ENCODE assay signal across 10 cellular contexts in the genomic region with DNA sequence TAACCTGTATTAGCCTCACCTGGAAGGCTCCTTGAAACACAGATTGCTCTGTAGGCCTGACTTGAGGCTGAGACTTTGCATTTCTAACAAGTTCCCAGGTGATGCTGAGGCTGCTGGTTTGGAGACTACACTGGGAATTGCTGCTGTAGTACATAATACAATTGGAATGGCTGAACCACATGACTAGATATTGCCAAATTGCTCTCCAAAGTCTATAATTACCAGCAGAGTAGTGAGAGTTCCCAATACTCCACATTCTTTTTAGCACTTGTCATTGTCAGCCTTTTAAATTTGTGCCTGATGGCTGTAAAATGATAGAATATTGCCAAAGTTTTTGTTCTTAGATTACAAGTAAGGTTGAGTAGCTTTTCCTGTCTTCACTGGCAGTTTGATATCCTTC. TPM values are rescaled to one million over a fixed set of nuclear protein-coding genes. Genes with fewer than 3 reads are reported as not detected.
A peak's percentile ranks its signal among the peaks of the same experiment; 100 is the strongest.
DNase-seq lines count a peak whose midpoint lies in the region; ATAC-seq and TF ChIP-seq lines count a peak whose summit lies in the region.
"Had no signal": no experiment of that assay in that cellular context is flagged by ENCODE, and none has a peak within 500 bp of the region (broad histone marks: within the 10 kb centered on the region; RNA-seq: fewer than 3 reads in every experiment).

No MANE protein-coding gene starts in this region.

- peaks cover 20% of the 10 kb centered on the region for H3K36me3 ChIP-seq in adipocyte (ENCODE audit: control insufficient read depth, insufficient read depth, low read length, severe bottlenecking)

- no peaks in the 10 kb centered on the region for H3K4me1 Mint-ChIP-seq in WTC11

- H3K27me3 ChIP-seq in adipocyte (replicated peaks; ENCODE audit: control insufficient read depth, insufficient read depth, low read length): no peaks in the 10 kb centered on the region

- no peak overlapping the region for H3K27ac Mint-ChIP-seq in WTC11

- no peak for ATAC-seq in WTC11
- ATAC-seq: GM12878 had no signal

- CTCF ChIA-PET in WTC11 (lab: Charles Lee): no interaction called here

- TF ChIP-seq POLR2A in erythroblast (IDR thresholded peaks at IDR 0.05; ENCODE audit: low read length): no peak

- no peak overlapping the region for H3K4me3 Mint-ChIP-seq in WTC11

- DNase-seq in EL (peak; percentile 87), adipocyte (ENCODE audit: low read depth) (peak; percentile 86), foreskin fibroblast (peak; percentile 74 to 84), retinal pigment epithelial cell (ENCODE audit: low read depth) (peak; percentile 52), erythroblast (lab: John Stamatoyannopoulos, UW) (no peak), WTC11 (ENCODE audit: low spot score) (no peak)
- no peak for DNase-seq in NK-92 treated with Interleukin-12 subunit alpha and Interleukin-12 subunit beta, amount 100 ng/mL, for 24 hours (lab: John Stamatoyannopoulos, UW)
- no peak for DNase-seq in stimulated activated CD4-positive, alpha-beta T cell treated with anti-CD3 and anti-CD28 coated beads, Interleukin-4, amount 100 ng/mL, for 24 hours
- DNase-seq: T-helper 9 cell had no signal

- no peaks in the 10 kb centered on the region for H3K9me3 Mint-ChIP-seq in WTC11

- H3K4me1 ChIP-seq in adipocyte (ENCODE audit: control insufficient read depth, insufficient read depth, low read length): peaks cover 20% of the 10 kb centered on the region

- H3K36me3 Mint-ChIP-seq in WTC11: peaks cover 23% of the 10 kb centered on the region

- POLR2A ChIA-PET in WTC11 (lab: Charles Lee): no interaction called here

- H3K4me3 ChIP-seq in adipocyte (ENCODE audit: low read length) (no peak overlapping the region), foreskin fibroblast (ENCODE audit: low read depth in 1 of 2, low read length in 2 of 2) (no peak overlapping the region), retinal pigment epithelial cell (ENCODE audit: low read length) (no peak overlapping the region)
- H3K4me3 ChIP-seq: GM12878 had no signal

- no peaks in the 10 kb centered on the region for H3K27me3 Mint-ChIP-seq in WTC11 (ENCODE audit: low read depth)

- H3K9ac ChIP-seq in adipocyte (ENCODE audit: low read length): no peak overlapping the region

- no peak for TF ChIP-seq CTCF in foreskin fibroblast (IDR thresholded peaks at IDR 0.05; ENCODE audit: low read depth, low read length)
- TF ChIP-seq CTCF in retinal pigment epithelial cell (conservative IDR thresholded peaks at IDR 0.05; ENCODE audit: low read depth, low read length): no peak
- no peak for TF ChIP-seq CTCF in WTC11 (IDR thresholded peaks at IDR 0.05)

- no peaks in the 10 kb centered on the region for H3K9me3 ChIP-seq in adipocyte (ENCODE audit: control insufficient read depth, low read length)

TF ChIP-seq in WTC11, 78 proteins besides CTCF, POLR2A, EP300 and RAD21:
- no peak for TF ChIP-seq ZNF138 (CRISPR knock-in tag; conservative IDR thresholded peaks at IDR 0.05)

RNA-seq across cellular contexts. Expression of a gene that starts 39.9 kb away (rescaled TPM):
- total RNA-seq in WTC11 (2021): 38.1 to 40.1 TPM (median 38.6 TPM) in 3 replicates

RNA-seq across cellular contexts. Expression of a gene that starts 41.6 kb away (rescaled TPM):
- total RNA-seq in WTC11 (2021): 18.1 to 23.0 TPM (median 19.2 TPM) in 3 replicates

Comparison
In these comparisons a context has a peak if more than half of its experiments do, and no peak if none do; other contexts are left out.
1. DNase-seq: peak in EL (single experiment), adipocyte (single experiment), foreskin fibroblast (2 of 2) and retinal pigment epithelial cell (single experiment); none in NK-92 treated with Interleukin-12 subunit alpha and Interleukin-12 subunit beta, amount 100 ng/mL, for 24 hours (single experiment), erythroblast (0 of 2), WTC11 (single experiment) and stimulated activated CD4-positive, alpha-beta T cell treated with anti-CD3 and anti-CD28 coated beads, Interleukin-4, amount 100 ng/mL, for 24 hours (single experiment).